ENCODE assay signal across 8 cellular contexts in genomic region chr14:70013269-70013873, GRCh38.
A peak's percentile ranks its signal among the peaks of the same experiment; 100 is the strongest.
DNase-seq lines count a peak whose midpoint lies in the region; ATAC-seq and TF ChIP-seq lines count a peak whose summit lies in the region.

No MANE protein-coding gene starts in this region.

- no peak overlapping the region for H3K4me3 Mint-ChIP-seq in activated CD4-positive, alpha-beta T cell treated with anti-CD3 and anti-CD28 coated beads for 36 hours

- no peak overlapping the region for H3K9ac ChIP-seq in neural cell (ENCODE audit: low read length)

- TF ChIP-seq CTCF in cardiac fibroblast (IDR thresholded peaks at IDR 0.05; ENCODE audit: low read depth, low read length) (peak; percentile 75), neural cell (IDR thresholded peaks at IDR 0.05; ENCODE audit: poor library complexity, severe bottlenecking) (peak; percentile 29)

- POLR2A ChIA-PET in activated CD4-positive, alpha-beta T cell treated with anti-CD3 and anti-CD28 coated beads for 36 hours (lab: Charles Lee), result no interaction called here

- H3K4me1 Mint-ChIP-seq in activated CD4-positive, alpha-beta T cell treated with anti-CD3 and anti-CD28 coated beads for 36 hours, result peaks cover 5% of the 10 kb centered on the region

- CTCF ChIA-PET in activated CD4-positive, alpha-beta T cell treated with anti-CD3 and anti-CD28 coated beads for 36 hours (lab: Charles Lee), result interaction anchor here (0.6 to 2.2 kb wide), 10 partner anchors 15 to 369 kb away, joined by 3 to 19 read pairs (median 3); no protein-coding TSS in a partner anchor

- DNase-seq in activated CD4-positive, alpha-beta T cell treated with anti-CD3 and anti-CD28 coated beads for 36 hours, result peak; percentile 77
- DNase-seq in activated CD4-positive, alpha-beta T cell treated with anti-CD3 and anti-CD28 coated beads for 1 hour, result no peak
- DNase-seq in M059J (ENCODE audit: low read depth) (peak; percentile 21), cardiac fibroblast (ENCODE audit: low read depth in 2 of 2) (peak in 1 of 2 donors; percentile 22), AG08396 (ENCODE audit: low spot score) (no peak), RKO (ENCODE audit: low spot score) (no peak), NCI-H128 (lab: John Stamatoyannopoulos, UW; ENCODE audit: unreplicated experiment) (no peak)

- ATAC-seq in activated CD4-positive, alpha-beta T cell treated with anti-CD3 and anti-CD28 coated beads for 36 hours, result peak; percentile 49

- no peak for TF ChIP-seq RAD21 in neural cell (conservative IDR thresholded peaks at IDR 0.05)

- H3K27me3 Mint-ChIP-seq in activated CD4-positive, alpha-beta T cell treated with anti-CD3 and anti-CD28 coated beads for 36 hours, result peaks cover 15% of the 10 kb centered on the region

- H3K36me3 Mint-ChIP-seq in activated CD4-positive, alpha-beta T cell treated with anti-CD3 and anti-CD28 coated beads for 36 hours (ENCODE audit: low read depth), result no peaks in the 10 kb centered on the region

- no peaks in the 10 kb centered on the region for H3K27me3 ChIP-seq in neural cell (ENCODE audit: insufficient read depth, low read depth, low read length)

- no peak overlapping the region for H3K4me3 ChIP-seq in cardiac fibroblast (replicated peaks in 1 of 2; ENCODE audit: low read depth in 2 of 2, low read length in 2 of 2)
- H3K4me3 ChIP-seq in neural cell (ENCODE audit: low read length), result no peak overlapping the region

- no peaks in the 10 kb centered on the region for H3K36me3 ChIP-seq in neural cell (ENCODE audit: insufficient read depth, low read length)

- H3F3A ChIP-seq in neural cell (ENCODE audit: insufficient read depth, low read length, poor library complexity, severe bottlenecking), result no peaks in the 10 kb centered on the region

- no peak overlapping the region for H2AFZ ChIP-seq in neural cell (ENCODE audit: low read depth, low read length)

- TF ChIP-seq EP300 in neural cell (conservative IDR thresholded peaks at IDR 0.05; ENCODE audit: poor library complexity, severe bottlenecking), result no peak

- no peak overlapping the region for H3K4me2 ChIP-seq in neural cell (ENCODE audit: low read length)

- H3K9me3 ChIP-seq in neural cell (ENCODE audit: low read length), result no peaks in the 10 kb centered on the region

- H3K9me3 Mint-ChIP-seq in activated CD4-positive, alpha-beta T cell treated with anti-CD3 and anti-CD28 coated beads for 36 hours (ENCODE audit: low read depth), result no peaks in the 10 kb centered on the region

- no peaks in the 10 kb centered on the region for H3K9me2 ChIP-seq in neural cell (ENCODE audit: insufficient read depth, low read length)

- no peak overlapping the region for H3K27ac ChIP-seq in neural cell (ENCODE audit: low read length)

- no peaks in the 10 kb centered on the region for H4K20me1 ChIP-seq in neural cell (ENCODE audit: insufficient read depth)

- intact Hi-C loops in activated CD4-positive, alpha-beta T cell treated with anti-CD3 and anti-CD28 coated beads for 36 hours (cut with DNase I, micrococcal nuclease), result loop anchor here (1.0 to 5.0 kb wide), 2 partner anchors 195 to 196 kb away; no protein-coding TSS in a partner anchor

- no peak overlapping the region for H3K27ac Mint-ChIP-seq in activated CD4-positive, alpha-beta T cell treated with anti-CD3 and anti-CD28 coated beads for 36 hours

- no peaks in the 10 kb centered on the region for H3K79me2 ChIP-seq in neural cell (replicated peaks; ENCODE audit: insufficient read depth, low read length)

TF ChIP-seq in neural cell, 6 proteins besides CTCF, POLR2A, EP300 and RAD21:
- no peak for TF ChIP-seq MXI1 (conservative IDR thresholded peaks at IDR 0.05; ENCODE audit: poor library complexity, severe bottlenecking)
- TF ChIP-seq EZH2 (IDR thresholded peaks at IDR 0.05; ENCODE audit: borderline replicate concordance, insufficient read depth, low read length, poor library complexity, severe bottlenecking), result no peak
- TF ChIP-seq TAF1 (IDR thresholded peaks at IDR 0.05; ENCODE audit: low read depth), result no peak
- TF ChIP-seq SMC3 (conservative IDR thresholded peaks at IDR 0.05; ENCODE audit: poor library complexity), result no peak
- TF ChIP-seq REST (IDR thresholded peaks at IDR 0.05; ENCODE audit: borderline replicate concordance), result no peak
- TF ChIP-seq POLR2AphosphoS5 (IDR thresholded peaks at IDR 0.05), result no peak
TF ChIP-seq in neural cell: peak in this region for 0.

Comparison
In these comparisons a context has a peak if more than half of its experiments do, and no peak if none do; other contexts are left out.
1. DNase-seq: peak in activated CD4-positive, alpha-beta T cell treated with anti-CD3 and anti-CD28 coated beads for 36 hours (single experiment) and M059J (single experiment); none in activated CD4-positive, alpha-beta T cell treated with anti-CD3 and anti-CD28 coated beads for 1 hour (single experiment), AG08396 (single experiment), RKO (single experiment) and NCI-H128 (single experiment).